Comparison of ENCODE assay signal across 22 cellular contexts in genomic region chr3:28923994-28924393, GRCh38.
"Had no signal": no experiment of that assay in that cellular context is flagged by ENCODE, and none has a peak within 500 bp of the region (broad histone marks: within the 10 kb centered on the region; RNA-seq: fewer than 3 reads in every experiment).

No MANE protein-coding gene starts in this region.

- DNase-seq: activated CD4-positive, alpha-beta memory T cell treated with anti-CD3 and anti-CD28 coated beads, Interleukin-2, amount 10 ng/mL, durations not matched to agents 7 days and 5 days; activated CD4-positive, alpha-beta T cell treated with anti-CD3 and anti-CD28 coated beads for 1 hour; activated CD4-positive, alpha-beta T cell treated with anti-CD3 and anti-CD28 coated beads for 4 hours; activated CD4-positive, alpha-beta T cell treated with anti-CD3 and anti-CD28 coated beads, Interleukin-2, amount 10 ng/mL, durations not matched to agents 7 days and 5 days; activated CD4-positive, alpha-beta T cell treated with anti-CD3 and anti-CD28 coated beads, Interleukin-2, amount 50 U/mL, for 4 hours; activated CD8-positive, alpha-beta memory T cell treated with anti-CD3 and anti-CD28 coated beads, Interleukin-2, amount 50 U/mL, for 48 hours; activated gamma-delta T cell; activated naive CD4-positive, alpha-beta T cell; activated naive CD4-positive, alpha-beta T cell treated with anti-CD3 and anti-CD28 coated beads, Interleukin-2, amount 10 ng/mL, durations not matched to agents 7 days and 5 days; activated naive CD8-positive, alpha-beta T cell treated with anti-CD3 and anti-CD28 coated beads, Interleukin-2, amount 10 ng/mL, durations not matched to agents 7 days and 5 days; activated T-cell treated with anti-CD3 and anti-CD28 coated beads for 4 hours; activated T-cell treated with anti-CD3 and anti-CD28 coated beads, Interleukin-2, amount 50 U/mL, for 24 hours; activated T-cell treated with anti-CD3 and anti-CD28 coated beads, Interleukin-2, amount 50 U/mL, for 72 hours; central memory CD4-positive, alpha-beta T cell; cerebellar nuclear complex; colonic mucosa; effector CD8-positive, alpha-beta T cell; esophagus squamous epithelium; foreskin melanocyte; heart right ventricle had no signal

- ATAC-seq: gastroesophageal sphincter, heart right ventricle, WTC11 had no signal
